Comparison of ENCODE assay signal across 19 cellular contexts in genomic region chr9:136776947-136777346, GRCh38. TPM values are rescaled to one million over a fixed set of nuclear protein-coding genes. Genes with fewer than 3 reads are reported as not detected.
A peak's percentile ranks its signal among the peaks of the same experiment; 100 is the strongest.
DNase-seq lines count a peak whose midpoint lies in the region; ATAC-seq and TF ChIP-seq lines count a peak whose summit lies in the region.
"Had no signal": no experiment of that assay in that cellular context is flagged by ENCODE, and none has a peak within 500 bp of the region (broad histone marks: within the 10 kb centered on the region; RNA-seq: fewer than 3 reads in every experiment).

No MANE protein-coding gene starts in this region.

- peaks cover 51% of the 10 kb centered on the region for H3K27me3 Mint-ChIP-seq in WTC11 (ENCODE audit: low read depth)

- TF ChIP-seq POLR2A in transverse colon (IDR thresholded peaks at IDR 0.05) (no peak), gastroesophageal sphincter (IDR thresholded peaks at IDR 0.05) (no peak)

- 0 to 48% methylated on average over 1 to 7 of the region's 7 CpGs for WGBS in transverse colon (ENCODE audit: low coverage in 1 of 2), 2 donors
- WGBS in gastroesophageal sphincter (ENCODE audit: low coverage in 1 of 2), 2 donors = 31 to 59% methylated on average over 3 to 7 of the region's 7 CpGs

- intact Hi-C loops in left colon (cut with DNase I, micrococcal nuclease) = no loop called here
- intact Hi-C loops in transverse colon (cut with DNase I; ENCODE audit: low total_unique reads) = no loop called here

- H3K4me1 ChIP-seq in transverse colon (peaks cover 0 to 6% (median 3%) of the 10 kb centered on the region in 4 donors), gastroesophageal sphincter (no peaks in the 10 kb centered on the region)

- no peak overlapping the region for H3K4me3 Mint-ChIP-seq in WTC11
- H3K4me3 Mint-ChIP-seq: CD4-positive, CD25-positive, alpha-beta regulatory T cell had no signal

- DNase-seq in GM10248 (ENCODE audit: extremely low spot score) (peak; percentile 2), WTC11 (ENCODE audit: low spot score) (no peak), left colon (no peak), transverse colon (no peak), HEK293T (ENCODE audit: extremely low spot score) (no peak)
- no peak for DNase-seq in activated naive CD4-positive, alpha-beta T cell treated with anti-CD3 and anti-CD28 coated beads, Interleukin-2, amount 50 U/mL, for 72 hours (ENCODE audit: low spot score in 2 of 2)
- DNase-seq: CD4-positive, CD25-positive, alpha-beta regulatory T cell; DMS79 treated with DMSO at 0.1 percent for 48 hours; NCI-H1417 treated with DMSO at 0.1 percent for 48 hours; NCI-H2029 treated with DMSO at 0.1 percent for 48 hours; NCI-H2171 treated with DMSO at 0.1 percent for 48 hours; NCI-H446 treated with DMSO at 0.1 percent for 48 hours; NCI-H748 treated with DMSO at 0.1 percent for 48 hours; PC-3 had no signal

- H3K4me3 ChIP-seq in transverse colon (no peak overlapping the region), gastroesophageal sphincter (no peak overlapping the region)

- H3K27ac ChIP-seq in transverse colon (peak overlapping the region; percentile 8 to 55 (median 25)), gastroesophageal sphincter (no peak overlapping the region)
- H3K27ac ChIP-seq: HL-60, RWPE1 had no signal

- no peak for TF ChIP-seq EP300 in transverse colon (IDR thresholded peaks at IDR 0.05; ENCODE audit: low read depth)
- no peak for TF ChIP-seq EP300 in gastroesophageal sphincter (IDR thresholded peaks at IDR 0.05)

- H3K9me3 ChIP-seq in transverse colon = no peaks in the 10 kb centered on the region
- peaks cover 0 to 3% (median 0%) of the 10 kb centered on the region in 3 donors for H3K9me3 ChIP-seq in gastroesophageal sphincter

- H3K9me3 Mint-ChIP-seq in WTC11 = peaks cover 28% of the 10 kb centered on the region
- peaks cover 8 to 11% of the 10 kb centered on the region in 2 donors for H3K9me3 Mint-ChIP-seq in activated naive CD4-positive, alpha-beta T cell treated with anti-CD3 and anti-CD28 coated beads, Interleukin-2, amount 50 U/mL, for 72 hours

- POLR2A ChIA-PET in GM10248 (lab: Yijun Ruan, JAX) = no interaction called here
- POLR2A ChIA-PET in WTC11 (lab: Charles Lee) = no interaction called here
- POLR2A ChIA-PET in HEK293T (lab: Yijun Ruan, JAX) = interaction anchor here (1.0 kb wide), 1 partner anchor 49 kb away, joined by 3 read pairs; no protein-coding TSS in a partner anchor

- H3K27ac Mint-ChIP-seq in WTC11 = peak overlapping the region; percentile 23
- H3K27ac Mint-ChIP-seq in activated naive CD4-positive, alpha-beta T cell treated with anti-CD3 and anti-CD28 coated beads, Interleukin-2, amount 50 U/mL, for 72 hours = no peak overlapping the region

- H3K27me3 ChIP-seq in transverse colon (no peaks in the 10 kb centered on the region), gastroesophageal sphincter (no peaks in the 10 kb centered on the region)

- H3K4me1 Mint-ChIP-seq in WTC11 = no peaks in the 10 kb centered on the region

- in situ Hi-C loops in transverse colon (cut with MboI; ENCODE audit: low pct_ligation_motif_present in 1 of 4, low pct_unique_long_range_greater_than_20kb in 1 of 4, low sequenced_read_pairs in 3 of 4) = loop anchor here in 2 of 4 donors (25.0 kb wide), 1 partner anchor 260 kb away; the partner anchor contains the start of genes ABCA2 (in 2 of the 2), FUT7 (in 2 of the 2) and NPDC1 (in 2 of the 2)

- H3K36me3 ChIP-seq in transverse colon (no peaks in the 10 kb centered on the region), gastroesophageal sphincter (no peaks in the 10 kb centered on the region)

- no peak for ATAC-seq in WTC11
- peak; percentile 2 for ATAC-seq in left colon
- ATAC-seq in gastroesophageal sphincter = no peak
- no peak for ATAC-seq in activated naive CD4-positive, alpha-beta T cell treated with anti-CD3 and anti-CD28 coated beads, Interleukin-2, amount 50 U/mL, for 72 hours
- ATAC-seq: PC-3 had no signal

- TF ChIP-seq CTCF in GM10248 (IDR thresholded peaks at IDR 0.05; ENCODE audit: control extremely low read depth, extremely low read depth, low read depth, missing control alignments) (no peak), WTC11 (IDR thresholded peaks at IDR 0.05) (no peak), transverse colon (IDR thresholded peaks at IDR 0.05) (no peak), gastroesophageal sphincter (IDR thresholded peaks at IDR 0.05) (no peak)

- peaks cover 11% of the 10 kb centered on the region for H3K36me3 Mint-ChIP-seq in WTC11
- peaks cover 8 to 12% of the 10 kb centered on the region in 2 donors for H3K36me3 Mint-ChIP-seq in activated naive CD4-positive, alpha-beta T cell treated with anti-CD3 and anti-CD28 coated beads, Interleukin-2, amount 50 U/mL, for 72 hours
- H3K36me3 Mint-ChIP-seq: CD4-positive, CD25-positive, alpha-beta regulatory T cell had no signal

- CTCF ChIA-PET in GM10248 (lab: Yijun Ruan, JAX) = interaction anchor here (0.6 to 8.7 kb wide), 12 partner anchors 10 to 460 kb away, joined by 3 to 79 read pairs (median 8); partner anchors contain the start of genes LCN8 and TMEM141
- CTCF ChIA-PET in WTC11 (lab: Charles Lee) = interaction anchor here (1.1 to 2.2 kb wide), 6 partner anchors 11 to 291 kb away, joined by 3 to 14 read pairs (median 6); partner anchors contain the start of gene LCN8
- CTCF ChIA-PET in HEK293T (lab: Yijun Ruan, JAX) = no interaction called here

TF ChIP-seq in WTC11, 78 proteins besides CTCF, POLR2A, EP300 and RAD21 (continues in another document):
- TF ChIP-seq MLX (CRISPR knock-in tag; IDR thresholded peaks at IDR 0.05) (no peak), ZNF232 (CRISPR knock-in tag; IDR thresholded peaks at IDR 0.05) (no peak)

TF ChIP-seq in HEK293T, 16 proteins besides CTCF, POLR2A, EP300 and RAD21:
- TF ChIP-seq ARNT (IDR thresholded peaks at IDR 0.05) = no peak
- no peak for TF ChIP-seq L3MBTL2 (conservative IDR thresholded peaks at IDR 0.05)
- no peak for TF ChIP-seq SUZ12 (IDR thresholded peaks at IDR 0.05)
- no peak for TF ChIP-seq FOXA1 (IDR thresholded peaks at IDR 0.05)
- TF ChIP-seq FOXM1 (IDR thresholded peaks at IDR 0.05; ENCODE audit: borderline replicate concordance) = no peak
- no peak for TF ChIP-seq BHLHE40 (IDR thresholded peaks at IDR 0.05; ENCODE audit: borderline replicate concordance)
TF ChIP-seq in HEK293T: peak in this region for 0.

RNA-seq across cellular contexts. Expression of gene LCN15, which starts 12.6 kb away (rescaled TPM):
- total RNA-seq in WTC11 (2021) = 0.52 to 1.0 TPM (median 0.96 TPM) in 3 replicates
- total RNA-seq in left colon = 10 to 100 TPM in 1 of 2 donors, 1 to 10 TPM in 1; 8.0 to 15.9 TPM
- total RNA-seq in transverse colon = 10 to 100 TPM in 1 of 4 donors, 1 to 10 TPM in 1, not detected in 2; 6.4 to 11.9 TPM
- not detected for total RNA-seq in gastroesophageal sphincter
- not detected for total RNA-seq in activated naive CD4-positive, alpha-beta T cell treated with anti-CD3 and anti-CD28 coated beads, Interleukin-2, amount 50 U/mL, for 72 hours
- total RNA-seq: CD4-positive, CD25-positive, alpha-beta regulatory T cell; G401; H4; PC-3 had no signal

RNA-seq across cellular contexts. Expression of gene TMEM141, which starts 14.2 kb away (rescaled TPM):
- total RNA-seq in WTC11 (2021) = 72.0 to 86.7 TPM (median 86.1 TPM) in 3 replicates
- 100 to 1,000 TPM; 239 to 377 TPM for total RNA-seq in left colon
- 100 to 1,000 TPM; 179 to 392 (median 224) TPM for total RNA-seq in transverse colon
- 10 to 100 TPM; 33.0 to 51.5 (median 40.4) TPM for total RNA-seq in gastroesophageal sphincter
- 10 to 100 TPM; 31.1 to 46.8 TPM for total RNA-seq in activated naive CD4-positive, alpha-beta T cell treated with anti-CD3 and anti-CD28 coated beads, Interleukin-2, amount 50 U/mL, for 72 hours

RNA-seq across cellular contexts. Expression of gene LCN8, which starts 18.9 kb away (rescaled TPM):
- total RNA-seq in WTC11 (2021) = 0.21 TPM in 1 of 3 replicates, not detected in the others
- under 1 TPM in 1 of 2 donors, not detected in 1; 0.36 TPM for total RNA-seq in left colon
- not detected for total RNA-seq in transverse colon
- not detected for total RNA-seq in gastroesophageal sphincter
- not detected for total RNA-seq in activated naive CD4-positive, alpha-beta T cell treated with anti-CD3 and anti-CD28 coated beads, Interleukin-2, amount 50 U/mL, for 72 hours
- total RNA-seq: CD4-positive, CD25-positive, alpha-beta regulatory T cell; G401; H4; PC-3 had no signal

RNA-seq across cellular contexts. Expression of gene CCDC183, which starts 19.2 kb away (rescaled TPM):
- total RNA-seq in WTC11 (2021) (1.7 to 2.1 TPM (median 2.0 TPM) in 3 replicates), left colon (10 to 100 TPM; 20.6 to 35.1 TPM), transverse colon (100 to 1,000 TPM in 1 of 4 donors, 10 to 100 TPM in 3; 25.2 to 161 (median 63.5) TPM), gastroesophageal sphincter (1 to 10 TPM in 3 of 4 donors, not detected in 1; 1.4 to 3.4 (median 2.0) TPM)
- total RNA-seq in activated naive CD4-positive, alpha-beta T cell treated with anti-CD3 and anti-CD28 coated beads, Interleukin-2, amount 50 U/mL, for 72 hours = 1 to 10 TPM in 1 of 2 donors, under 1 TPM in 1; 0.18 to 1.3 TPM
- total RNA-seq: G401, H4 had no signal

RNA-seq across cellular contexts. Expression of gene LCN6, which starts 28.6 kb away (rescaled TPM):
- total RNA-seq in WTC11 (2021) (not detected in 3 replicates), left colon (1 to 10 TPM; 1.0 to 3.6 TPM), transverse colon (1 to 10 TPM in 2 of 4 donors, not detected in 2; 1.1 to 2.9 TPM), gastroesophageal sphincter (10 to 100 TPM; 16.2 to 31.4 (median 22.7) TPM)
- total RNA-seq in activated naive CD4-positive, alpha-beta T cell treated with anti-CD3 and anti-CD28 coated beads, Interleukin-2, amount 50 U/mL, for 72 hours = not detected
- total RNA-seq: CD4-positive, CD25-positive, alpha-beta regulatory T cell; G401; H4; PC-3 had no signal

Comparison
In these comparisons a context has a peak if more than half of its experiments do, and no peak if none do; other contexts are left out.
1. H3K27ac ChIP-seq: peak in transverse colon (4 of 4); none in gastroesophageal sphincter (0 of 4).